Comparison of ENCODE assay signal across 24 cellular contexts in genomic region chr5:155455791-155456514, GRCh38.
"Had no signal": no experiment of that assay in that cellular context is flagged by ENCODE, and none has a peak within 500 bp of the region (broad histone marks: within the 10 kb centered on the region; RNA-seq: fewer than 3 reads in every experiment).

No MANE protein-coding gene starts in this region.

- ATAC-seq: activated CD8-positive, alpha-beta memory T cell treated with anti-CD3 and anti-CD28 coated beads, Interleukin-2, amount 10 ng/mL, durations not matched to agents 7 days and 5 days; activated CD8-positive, alpha-beta T cell treated with anti-CD3 and anti-CD28 coated beads for 36 hours; pancreas; psoas muscle; right cardiac atrium; stimulated activated effector memory CD8-positive, alpha-beta T cell treated with anti-CD3 and anti-CD28 coated beads, Interleukin-12 subunit alpha, Interleukin-12 subunit beta, amount 100 ng/mL, for 72 hours; stimulated activated naive CD8-positive, alpha-beta T cell treated with anti-CD3 and anti-CD28 coated beads, Interleukin-15, amount 100 ng/mL, for 72 hours had no signal

- H3K27ac Mint-ChIP-seq: activated CD4-positive, alpha-beta T cell treated with anti-CD3 and anti-CD28 coated beads, Interleukin-2, amount 10 ng/mL, durations not matched to agents 7 days and 5 days; activated CD8-positive, alpha-beta memory T cell treated with anti-CD3 and anti-CD28 coated beads, Interleukin-2, amount 10 ng/mL, durations not matched to agents 7 days and 5 days; activated CD8-positive, alpha-beta T cell treated with anti-CD3 and anti-CD28 coated beads for 36 hours; activated naive CD4-positive, alpha-beta T cell treated with anti-CD3 and anti-CD28 coated beads, Interleukin-2, amount 50 U/mL, for 24 hours; dendritic cell treated with granulocyte-macrophage colony-stimulating factor and Interleukin-4, amounts not matched to agents 40 ng/mL and 50 ng/mL, for 4 days; memory B cell; nephron progenitor cell; stimulated activated effector memory CD8-positive, alpha-beta T cell treated with anti-CD3 and anti-CD28 coated beads, Interleukin-12 subunit alpha, Interleukin-12 subunit beta, amount 100 ng/mL, for 72 hours; stimulated activated naive CD8-positive, alpha-beta T cell treated with anti-CD3 and anti-CD28 coated beads, Interleukin-15, amount 100 ng/mL, for 72 hours had no signal

- H3K27me3 ChIP-seq: ascending aorta, brain microvascular endothelial cell, pancreas, tibial artery had no signal

- H3K27ac ChIP-seq: ascending aorta, brain microvascular endothelial cell, pancreas, psoas muscle, tibial artery, WERI-Rb-1 had no signal

- H3K9me3 ChIP-seq: ascending aorta, pancreas, psoas muscle, tibial artery had no signal

- H3K4me1 Mint-ChIP-seq: activated CD4-positive, alpha-beta T cell treated with anti-CD3 and anti-CD28 coated beads, Interleukin-2, amount 10 ng/mL, durations not matched to agents 7 days and 5 days; activated CD8-positive, alpha-beta memory T cell treated with anti-CD3 and anti-CD28 coated beads, Interleukin-2, amount 10 ng/mL, durations not matched to agents 7 days and 5 days; activated naive CD4-positive, alpha-beta T cell treated with anti-CD3 and anti-CD28 coated beads, Interleukin-2, amount 50 U/mL, for 24 hours; memory B cell; nephron progenitor cell; stimulated activated effector memory CD8-positive, alpha-beta T cell treated with anti-CD3 and anti-CD28 coated beads, Interleukin-12 subunit alpha, Interleukin-12 subunit beta, amount 100 ng/mL, for 72 hours; stimulated activated naive CD8-positive, alpha-beta T cell treated with anti-CD3 and anti-CD28 coated beads, Interleukin-15, amount 100 ng/mL, for 72 hours had no signal

- H3K9me3 Mint-ChIP-seq: activated CD4-positive, alpha-beta T cell treated with anti-CD3 and anti-CD28 coated beads, Interleukin-2, amount 10 ng/mL, durations not matched to agents 7 days and 5 days; activated CD8-positive, alpha-beta T cell treated with anti-CD3 and anti-CD28 coated beads for 36 hours; dendritic cell treated with granulocyte-macrophage colony-stimulating factor and Interleukin-4, amounts not matched to agents 40 ng/mL and 50 ng/mL, for 4 days; nephron progenitor cell; stimulated activated effector memory CD8-positive, alpha-beta T cell treated with anti-CD3 and anti-CD28 coated beads, Interleukin-12 subunit alpha, Interleukin-12 subunit beta, amount 100 ng/mL, for 72 hours had no signal

- H3K27me3 Mint-ChIP-seq: activated CD4-positive, alpha-beta T cell treated with anti-CD3 and anti-CD28 coated beads, Interleukin-2, amount 10 ng/mL, durations not matched to agents 7 days and 5 days; activated CD8-positive, alpha-beta memory T cell treated with anti-CD3 and anti-CD28 coated beads, Interleukin-2, amount 10 ng/mL, durations not matched to agents 7 days and 5 days; activated CD8-positive, alpha-beta T cell treated with anti-CD3 and anti-CD28 coated beads for 36 hours; dendritic cell treated with granulocyte-macrophage colony-stimulating factor and Interleukin-4, amounts not matched to agents 40 ng/mL and 50 ng/mL, for 4 days; stimulated activated naive CD8-positive, alpha-beta T cell treated with anti-CD3 and anti-CD28 coated beads, Interleukin-15, amount 100 ng/mL, for 72 hours had no signal

- H3K4me1 ChIP-seq: ascending aorta, pancreas, psoas muscle, tibial artery had no signal

- H3K36me3 Mint-ChIP-seq: activated CD8-positive, alpha-beta memory T cell treated with anti-CD3 and anti-CD28 coated beads, Interleukin-2, amount 10 ng/mL, durations not matched to agents 7 days and 5 days; activated naive CD4-positive, alpha-beta T cell treated with anti-CD3 and anti-CD28 coated beads, Interleukin-2, amount 50 U/mL, for 24 hours; memory B cell; stimulated activated effector memory CD8-positive, alpha-beta T cell treated with anti-CD3 and anti-CD28 coated beads, Interleukin-12 subunit alpha, Interleukin-12 subunit beta, amount 100 ng/mL, for 72 hours had no signal

- H3K36me3 ChIP-seq: ascending aorta, brain microvascular endothelial cell, pancreas, tibial artery, WERI-Rb-1 had no signal

- H3K4me3 Mint-ChIP-seq: activated CD4-positive, alpha-beta T cell treated with anti-CD3 and anti-CD28 coated beads, Interleukin-2, amount 10 ng/mL, durations not matched to agents 7 days and 5 days; activated CD8-positive, alpha-beta memory T cell treated with anti-CD3 and anti-CD28 coated beads, Interleukin-2, amount 10 ng/mL, durations not matched to agents 7 days and 5 days; activated CD8-positive, alpha-beta T cell treated with anti-CD3 and anti-CD28 coated beads for 36 hours; activated naive CD4-positive, alpha-beta T cell treated with anti-CD3 and anti-CD28 coated beads, Interleukin-2, amount 50 U/mL, for 24 hours; dendritic cell treated with granulocyte-macrophage colony-stimulating factor and Interleukin-4, amounts not matched to agents 40 ng/mL and 50 ng/mL, for 4 days; memory B cell; nephron progenitor cell; stimulated activated effector memory CD8-positive, alpha-beta T cell treated with anti-CD3 and anti-CD28 coated beads, Interleukin-12 subunit alpha, Interleukin-12 subunit beta, amount 100 ng/mL, for 72 hours; stimulated activated naive CD8-positive, alpha-beta T cell treated with anti-CD3 and anti-CD28 coated beads, Interleukin-15, amount 100 ng/mL, for 72 hours had no signal

- DNase-seq: activated CD4-positive, alpha-beta T cell treated with anti-CD3 and anti-CD28 coated beads, Interleukin-2, amount 10 ng/mL, durations not matched to agents 7 days and 5 days; activated CD4-positive, CD25-positive, alpha-beta regulatory T cell treated with anti-CD3 and anti-CD28 coated beads, Interleukin-2, amount 50 U/mL, for 72 hours; activated CD8-positive, alpha-beta memory T cell treated with anti-CD3 and anti-CD28 coated beads, Interleukin-2, amount 10 ng/mL, durations not matched to agents 7 days and 5 days; activated CD8-positive, alpha-beta T cell treated with anti-CD3 and anti-CD28 coated beads for 36 hours; activated gamma-delta T cell treated with Interleukin-2 at 50 U/mL for 16 hours; activated T-cell treated with anti-CD3 and anti-CD28 coated beads for 4 hours; brain microvascular endothelial cell; effector CD4-positive, alpha-beta T cell; erythroblast; foreskin fibroblast; nephron progenitor cell; pancreas; psoas muscle; right cardiac atrium; small intestine; stimulated activated CD4-positive, alpha-beta T cell treated with anti-CD3 and anti-CD28 coated beads, Interleukin-2, amount 100 ng/mL, for 24 hours; stimulated activated naive CD8-positive, alpha-beta T cell treated with anti-CD3 and anti-CD28 coated beads, Interleukin-15, amount 100 ng/mL, for 72 hours; tibial artery; WERI-Rb-1 had no signal

- H3K4me3 ChIP-seq: ascending aorta, pancreas, psoas muscle, tibial artery had no signal
